In the genomic region with DNA sequence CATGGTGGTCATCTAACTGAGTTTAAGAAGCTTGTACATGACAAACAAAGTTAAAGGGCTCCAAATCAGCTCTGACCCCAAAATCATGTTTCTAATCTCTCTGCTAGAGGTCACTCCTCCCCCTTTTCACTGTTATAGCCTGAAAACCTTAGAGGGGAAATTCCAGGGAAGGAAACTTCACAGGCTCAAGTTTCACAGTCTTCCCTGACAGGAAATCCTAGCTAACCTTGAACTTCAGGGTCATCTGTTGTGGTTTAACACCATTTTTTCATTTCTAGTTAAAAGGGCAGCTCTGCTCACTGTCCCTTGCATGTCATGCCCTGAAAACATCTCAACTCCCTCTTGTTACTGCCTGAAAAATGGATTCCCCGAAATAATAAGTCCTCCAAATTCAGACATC, we compare ENCODE assay signal across 17 cellular contexts.
A peak's percentile ranks its signal among the peaks of the same experiment; 100 is the strongest.
DNase-seq lines count a peak whose midpoint lies in the region; ATAC-seq and TF ChIP-seq lines count a peak whose summit lies in the region.
"Had no signal": no experiment of that assay in that cellular context is flagged by ENCODE, and none has a peak within 500 bp of the region (broad histone marks: within the 10 kb centered on the region; RNA-seq: fewer than 3 reads in every experiment).

No MANE protein-coding gene starts in this region.

- no peaks in the 10 kb centered on the region for H3K27me3 ChIP-seq in cardiac muscle cell

- H3K36me3 ChIP-seq in cardiac muscle cell, result no peaks in the 10 kb centered on the region

- H3K9me3 ChIP-seq in cardiac muscle cell (ENCODE audit: low read depth), result no peaks in the 10 kb centered on the region

- no peak overlapping the region for H3K4me3 ChIP-seq in cardiac muscle cell
- H3K4me3 ChIP-seq: lung had no signal

- DNase-seq in cardiac muscle cell (ENCODE audit: low read depth in 1 of 2, low spot score in 1 of 2), result no peak
- no peak for DNase-seq in Right ventricle myocardium superior
- DNase-seq in M059J (ENCODE audit: low read depth), result peak; percentile 67
- peak; percentile 34 for DNase-seq in iPS-NIHi11 (ENCODE audit: low spot score)
- DNase-seq in activated CD8-positive, alpha-beta memory T cell treated with anti-CD3 and anti-CD28 coated beads for 24 hours, result no peak
- DNase-seq in GM20000 (ENCODE audit: low spot score), result no peak
- DNase-seq in HuH-7.5 (ENCODE audit: low spot score), result no peak
- DNase-seq: activated CD4-positive, alpha-beta T cell treated with anti-CD3 and anti-CD28 coated beads for 48 hours; amygdala; CD4-positive, CD25-positive, alpha-beta regulatory T cell; hypothalamus; KBM-7; NCI-H524; occipital lobe had no signal

- H3K4me1 ChIP-seq in cardiac muscle cell (ENCODE audit: low read depth), result peaks cover 29% of the 10 kb centered on the region

- no peak for TF ChIP-seq CTCF in cardiac muscle cell (IDR thresholded peaks at IDR 0.05; ENCODE audit: low read depth, low read length)
- no peak for TF ChIP-seq CTCF in GM20000 (IDR thresholded peaks at IDR 0.05; ENCODE audit: extremely low read depth, missing control alignments)

- ATAC-seq in Right ventricle myocardium superior (ENCODE audit: poor library complexity) (no peak), HG02970 (IDR thresholded peaks at IDR 0.05; ENCODE audit: low FRiP score, unreplicated experiment) (no peak)
- ATAC-seq: Panc1 had no signal

- intact Hi-C loops in Right ventricle myocardium superior (cut with DNase I), result no loop called here

- peak overlapping the region; percentile 69 for H3K27ac ChIP-seq in cardiac muscle cell

Comparison
In these comparisons a context has a peak if more than half of its experiments do, and no peak if none do; other contexts are left out.
1. DNase-seq: peak in M059J (single experiment) and iPS-NIHi11 (single experiment); none in cardiac muscle cell (0 of 2), Right ventricle myocardium superior (single experiment), activated CD8-positive, alpha-beta memory T cell treated with anti-CD3 and anti-CD28 coated beads for 24 hours (single experiment), GM20000 (single experiment) and HuH-7.5 (single experiment).